28 cellular contexts compared by ENCODE assay signal in genomic region chr3:114838025-114838424, GRCh38.
"Had no signal": no experiment of that assay in that cellular context is flagged by ENCODE, and none has a peak within 500 bp of the region (broad histone marks: within the 10 kb centered on the region; RNA-seq: fewer than 3 reads in every experiment).

No MANE protein-coding gene starts in this region.

- DNase-seq: colonic mucosa; cortex of kidney; dermis blood vessel endothelial cell; dorsolateral prefrontal cortex; effector CD4-positive, alpha-beta T cell; effector CD8-positive, alpha-beta T cell; effector memory CD4-positive, alpha-beta T cell; effector memory CD8-positive, alpha-beta T cell; endodermal cell; erythroblast; esophagus squamous epithelium; foreskin fibroblast; foreskin keratinocyte; foreskin melanocyte; gastrocnemius medialis; glutamatergic neuron; head of caudate nucleus; heart left ventricle; heart right ventricle had no signal

- H3K4me2 ChIP-seq: hepatocyte had no signal

- H3K4me3 ChIP-seq: colonic mucosa, coronary artery, dorsolateral prefrontal cortex, esophagus muscularis mucosa, esophagus squamous epithelium, gastrocnemius medialis, gastroesophageal sphincter, heart left ventricle, heart right ventricle, hepatocyte had no signal

- H3K9me3 ChIP-seq: colonic mucosa, esophagus muscularis mucosa, esophagus squamous epithelium, gastrocnemius medialis, gastroesophageal sphincter, heart left ventricle, heart right ventricle had no signal

- ATAC-seq: effector memory CD8-positive, alpha-beta T cell; esophagus mucosa; foreskin keratinocyte; gastrocnemius medialis; gastroesophageal sphincter; heart left ventricle; heart right ventricle had no signal

- H3K4me1 ChIP-seq: colonic mucosa, esophagus squamous epithelium had no signal

- H3K36me3 ChIP-seq: colonic mucosa, esophagus muscularis mucosa, esophagus squamous epithelium, gastrocnemius medialis, gastroesophageal sphincter, heart left ventricle had no signal

- H3K27ac ChIP-seq: colonic mucosa, coronary artery, dorsolateral prefrontal cortex, epithelial cell of prostate, esophagus muscularis mucosa, esophagus squamous epithelium, foreskin keratinocyte, gastrocnemius medialis, gastroesophageal sphincter, heart left ventricle, heart right ventricle, hepatocyte had no signal

- H3K27me3 ChIP-seq: colonic mucosa, dorsolateral prefrontal cortex, esophagus muscularis mucosa, esophagus squamous epithelium, foreskin keratinocyte, gastrocnemius medialis, gastroesophageal sphincter, heart left ventricle, heart right ventricle, hepatocyte had no signal

- FAIRE-seq: endometrium, endothelial cell of umbilical vein, frontal cortex had no signal

- H2AFZ ChIP-seq: hepatocyte had no signal

- H3K79me2 ChIP-seq: hepatocyte had no signal
